ENCODE assay signal across 10 cellular contexts in the genomic region with DNA sequence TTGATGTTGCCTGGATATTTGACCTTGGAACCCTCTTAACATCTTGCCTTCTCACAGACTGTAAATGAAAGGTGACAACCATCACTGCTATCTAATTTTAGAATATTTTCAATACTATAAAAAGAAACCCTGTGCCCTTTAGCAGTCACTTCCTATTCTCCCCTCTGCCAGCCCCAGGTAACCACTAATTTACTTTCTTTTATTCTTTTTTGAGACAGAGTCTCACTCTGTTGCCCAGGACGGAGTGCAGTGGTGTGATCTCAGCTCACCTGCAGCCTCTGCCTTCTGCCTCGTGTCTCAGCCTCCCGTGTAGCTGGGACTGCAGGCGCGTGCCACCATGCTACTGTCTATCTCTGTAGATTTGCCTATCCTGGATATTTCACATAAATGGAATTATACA. TPM values are rescaled to one million over a fixed set of nuclear protein-coding genes. Genes with fewer than 3 reads are reported as not detected.
"Had no signal": no experiment of that assay in that cellular context is flagged by ENCODE, and none has a peak within 500 bp of the region (broad histone marks: within the 10 kb centered on the region; RNA-seq: fewer than 3 reads in every experiment).

No MANE protein-coding gene starts in this region.

- H3K9me3 Mint-ChIP-seq: GM23338, HFFc6 had no signal

- H3K4me1 ChIP-seq: HAP-1 had no signal

- H3K4me3 Mint-ChIP-seq: GM23338, HFFc6 had no signal

- DNase-seq: H7, HFFc6, KBM-7 had no signal

- H3K27ac Mint-ChIP-seq: GM23338, HFFc6, IgD-negative memory B cell had no signal

- H3K9me3 ChIP-seq: HAP-1 had no signal

- H3K4me2 ChIP-seq: GM23338 had no signal

- H3K36me3 ChIP-seq: HAP-1 had no signal

- H2AFZ ChIP-seq: GM23338 had no signal

- H3K36me3 Mint-ChIP-seq: IgD-negative memory B cell had no signal

- ATAC-seq: GM23338, HCT116, HepG2 had no signal

- H3K4me3 ChIP-seq: GM23338, HAP-1 had no signal

- H3K27ac ChIP-seq: HL-60 had no signal

RNA-seq across cellular contexts. Expression of gene FRMPD1, which starts 43.6 kb away (rescaled TPM):
- total RNA-seq: HepG2, HFFc6, HT1080 had no signal
- polyA plus RNA-seq: HepG2, IgD-negative memory B cell had no signal
